In genomic region chr9:119736478-119737454, GRCh38 we compare ENCODE assay signal across 11 cellular contexts.
DNase-seq lines count a peak whose midpoint lies in the region; ATAC-seq and TF ChIP-seq lines count a peak whose summit lies in the region.
"Had no signal": no experiment of that assay in that cellular context is flagged by ENCODE, and none has a peak within 500 bp of the region (broad histone marks: within the 10 kb centered on the region; RNA-seq: fewer than 3 reads in every experiment).

No MANE protein-coding gene starts in this region.

- H3K79me2 ChIP-seq in SK-N-SH (ENCODE audit: insufficient read depth) = no peaks in the 10 kb centered on the region

- peak in 1 of 2 donors; percentile 40 for TF ChIP-seq POLR2A in thyroid gland (IDR thresholded peaks at IDR 0.05)
- no peak for TF ChIP-seq POLR2A in vagina (IDR thresholded peaks at IDR 0.05)

- H3K4me3 Mint-ChIP-seq in CD8-positive, alpha-beta T cell = no peak overlapping the region
- H3K4me3 Mint-ChIP-seq: activated CD4-positive, alpha-beta memory T cell treated with anti-CD3 and anti-CD28 coated beads for 36 hours; nephron had no signal

- H3K36me3 ChIP-seq in SK-N-SH (replicated peaks in 1 of 2; ENCODE audit: control insufficient read depth in 1 of 2, insufficient read depth in 2 of 2, low read length in 1 of 2) (no peaks in the 10 kb centered on the region), thyroid gland (no peaks in the 10 kb centered on the region), vagina (no peaks in the 10 kb centered on the region)
- no peaks in the 10 kb centered on the region for H3K36me3 ChIP-seq in CD8-positive, alpha-beta T cell (ENCODE audit: insufficient read depth, low read length)

- no peaks in the 10 kb centered on the region for H3K9me2 ChIP-seq in SK-N-SH

- peaks cover 12% of the 10 kb centered on the region for H3K9me3 ChIP-seq in SK-N-SH
- no peaks in the 10 kb centered on the region for H3K9me3 ChIP-seq in thyroid gland
- no peaks in the 10 kb centered on the region for H3K9me3 ChIP-seq in CD8-positive, alpha-beta T cell (ENCODE audit: low read length)
- H3K9me3 ChIP-seq in vagina = no peaks in the 10 kb centered on the region

- H3K4me1 Mint-ChIP-seq in CD8-positive, alpha-beta T cell (ENCODE audit: low read depth) = no peaks in the 10 kb centered on the region
- H3K4me1 Mint-ChIP-seq: nephron had no signal

- H3K27me3 Mint-ChIP-seq in CD8-positive, alpha-beta T cell (ENCODE audit: low read depth) = no peaks in the 10 kb centered on the region
- H3K27me3 Mint-ChIP-seq: activated CD4-positive, alpha-beta memory T cell treated with anti-CD3 and anti-CD28 coated beads for 36 hours had no signal

- no peaks in the 10 kb centered on the region for H3K36me3 Mint-ChIP-seq in CD8-positive, alpha-beta T cell
- H3K36me3 Mint-ChIP-seq: activated CD4-positive, alpha-beta memory T cell treated with anti-CD3 and anti-CD28 coated beads for 36 hours had no signal

- no peaks in the 10 kb centered on the region for H3F3A ChIP-seq in SK-N-SH (replicated peaks; ENCODE audit: insufficient read depth)

- POLR2A ChIA-PET in SK-N-SH (lab: Yijun Ruan, JAX) = no interaction called here
- POLR2A ChIA-PET in CD8-positive, alpha-beta T cell (lab: Charles Lee) = no interaction called here

- H3K27ac ChIP-seq in SK-N-SH (ENCODE audit: low read depth in 2 of 2, low read length in 1 of 2) (no peak overlapping the region), thyroid gland (peak overlapping the region; percentile 67 to 80 (median 67)), vagina (no peak overlapping the region)
- no peak overlapping the region for H3K27ac ChIP-seq in CD8-positive, alpha-beta T cell (ENCODE audit: low read depth, low read length)

- ATAC-seq in SK-N-SH treated with all-trans-retinoic acid at 6 μM for 48 hours (no peak), HG02943 (IDR thresholded peaks at IDR 0.05; ENCODE audit: low read depth, unreplicated experiment) (peak; percentile 99)
- no peak for ATAC-seq in CD8-positive, alpha-beta T cell

- H3K9ac ChIP-seq in SK-N-SH = no peak overlapping the region

- WGBS in SK-N-SH (ENCODE audit: low lambda C conversion rate) = 43% methylated on average over 11 of the region's 13 CpGs
- WGBS in thyroid gland, 2 donors = 30 to 32% methylated on average over 13 of the region's 13 CpGs

- H3K27me3 ChIP-seq in SK-N-SH (ENCODE audit: insufficient read depth) (no peaks in the 10 kb centered on the region), thyroid gland (no peaks in the 10 kb centered on the region), vagina (no peaks in the 10 kb centered on the region)
- H3K27me3 ChIP-seq in CD8-positive, alpha-beta T cell (ENCODE audit: insufficient read depth, low read length) = no peaks in the 10 kb centered on the region

- CTCF ChIA-PET in SK-N-SH (lab: Yijun Ruan, JAX) = interaction anchor here (0.9 kb wide), 1 partner anchor 8 kb away, joined by 3 read pairs; no protein-coding TSS in a partner anchor
- CTCF ChIA-PET in CD8-positive, alpha-beta T cell (lab: Charles Lee) = no interaction called here

- no peaks in the 10 kb centered on the region; a peak in 1 of 4 replicates for H3K4me1 ChIP-seq in SK-N-SH (ENCODE audit: control insufficient read depth in 1 of 2, insufficient read depth in 2 of 2, low read depth in 1 of 2, low read length in 1 of 2)
- peaks cover 13 to 16% of the 10 kb centered on the region in 2 donors for H3K4me1 ChIP-seq in thyroid gland
- no peaks in the 10 kb centered on the region for H3K4me1 ChIP-seq in CD8-positive, alpha-beta T cell (ENCODE audit: insufficient read depth, low read length)
- H3K4me1 ChIP-seq in vagina = no peaks in the 10 kb centered on the region

- TF ChIP-seq CTCF in SK-N-SH (IDR thresholded peaks at IDR 0.05) (no peak), thyroid gland (IDR thresholded peaks at IDR 0.05) (peak in 3 of 6 experiments; percentile 12 to 42 (median 40)), vagina (IDR thresholded peaks at IDR 0.05) (no peak)
- no peak for TF ChIP-seq CTCF in CD8-positive, alpha-beta T cell (IDR thresholded peaks at IDR 0.05)

- H3K4me3 ChIP-seq in SK-N-SH (ENCODE audit: low read depth in 2 of 2, low read length in 1 of 2) = no peak overlapping the region
- H3K4me3 ChIP-seq in thyroid gland (replicated peaks in 1 of 3) = no peak overlapping the region
- H3K4me3 ChIP-seq in CD8-positive, alpha-beta T cell (ENCODE audit: low read depth, low read length) = no peak overlapping the region
- H3K4me3 ChIP-seq in vagina = no peak overlapping the region

- no peak overlapping the region for H3K27ac Mint-ChIP-seq in CD8-positive, alpha-beta T cell
- H3K27ac Mint-ChIP-seq: activated CD4-positive, alpha-beta memory T cell treated with anti-CD3 and anti-CD28 coated beads for 36 hours had no signal

- peaks cover 15% of the 10 kb centered on the region for H3K9me3 Mint-ChIP-seq in CD8-positive, alpha-beta T cell
- H3K9me3 Mint-ChIP-seq: nephron had no signal

- H2AFZ ChIP-seq in SK-N-SH (ENCODE audit: low read depth) = no peak overlapping the region

- DNase-seq in SK-N-SH (peak; percentile 4), NCI-H526 (lab: John Stamatoyannopoulos, UW) (peak; percentile 95 to 97), thyroid gland (peak; percentile 92 to 94), T-helper 2 cell (no peak), vagina (ENCODE audit: extremely low spot score in 2 of 2) (no peak)
- DNase-seq in CD8-positive, alpha-beta T cell = no peak
- DNase-seq: activated CD4-positive, alpha-beta memory T cell treated with anti-CD3 and anti-CD28 coated beads for 36 hours; stimulated activated naive CD4-positive, alpha-beta T cell had no signal

- TF ChIP-seq RAD21 in SK-N-SH (IDR thresholded peaks at IDR 0.05; ENCODE audit: low read length) = no peak

- intact Hi-C loops in thyroid gland (cut with DNase I) (no loop called here), vagina (cut with DNase I) (no loop called here)
- intact Hi-C loops in CD8-positive, alpha-beta T cell (cut with DNase I, micrococcal nuclease) = no loop called here

- no peak for TF ChIP-seq EP300 in SK-N-SH (IDR thresholded peaks at IDR 0.05; ENCODE audit: borderline replicate concordance in 1 of 2, low read depth in 1 of 2, low read length in 1 of 2)

- no peaks in the 10 kb centered on the region for H4K20me1 ChIP-seq in SK-N-SH (ENCODE audit: insufficient read depth)

- H3K4me2 ChIP-seq in SK-N-SH = no peak overlapping the region

TF ChIP-seq in SK-N-SH, 30 proteins besides CTCF, POLR2A, EP300 and RAD21 (continues in another document):
- TF ChIP-seq PBX3 (IDR thresholded peaks at IDR 0.05) (no peak), GATA2 (CRISPR knock-in tag; IDR thresholded peaks at IDR 0.05) (no peak), EZH2phosphoT487 (IDR thresholded peaks at IDR 0.05; ENCODE audit: borderline replicate concordance, low read depth) (no peak), IRF3 (IDR thresholded peaks at IDR 0.05; ENCODE audit: low read depth, low read length) (no peak), SMC3 (IDR thresholded peaks at IDR 0.05; ENCODE audit: low read depth, low read length) (no peak), RFX5 (IDR thresholded peaks at IDR 0.05; ENCODE audit: low read length) (no peak), FOXM1 (IDR thresholded peaks at IDR 0.05; ENCODE audit: low read depth) (no peak), RCOR1 (IDR thresholded peaks at IDR 0.05; ENCODE audit: low read length) (no peak)

TF ChIP-seq in SK-N-SH treated with all-trans-retinoic acid at 6 μM for 48 hours, 23 proteins besides CTCF, POLR2A, EP300 and RAD21 (continues in another document):
- TF ChIP-seq TOX (CRISPR knock-in tag; IDR thresholded peaks at IDR 0.05; ENCODE audit: borderline replicate concordance) = no peak
- TF ChIP-seq CREB5 (CRISPR knock-in tag; IDR thresholded peaks at IDR 0.05; ENCODE audit: low read depth) = no peak
- TF ChIP-seq ZNF70 (CRISPR knock-in tag; IDR thresholded peaks at IDR 0.05) = no peak
- no peak for TF ChIP-seq SNAI2 (CRISPR knock-in tag; IDR thresholded peaks at IDR 0.05)
- no peak for TF ChIP-seq PATZ1 (CRISPR knock-in tag; IDR thresholded peaks at IDR 0.05; ENCODE audit: borderline replicate concordance)

Comparison
In these comparisons a context has a peak if more than half of its experiments do, and no peak if none do; other contexts are left out.
1. DNase-seq: peak in SK-N-SH (single experiment), NCI-H526 (2 of 2) and thyroid gland (2 of 2); none in T-helper 2 cell (0 of 5), CD8-positive, alpha-beta T cell (0 of 7) and vagina (0 of 2).
2. H3K27ac ChIP-seq: peak in thyroid gland (3 of 3); none in SK-N-SH (0 of 2), CD8-positive, alpha-beta T cell (single experiment) and vagina (single experiment).